20 cellular contexts compared by ENCODE assay signal in genomic region chr5:1703352-1704050, GRCh38.
"Had no signal": no experiment of that assay in that cellular context is flagged by ENCODE, and none has a peak within 500 bp of the region (broad histone marks: within the 10 kb centered on the region; RNA-seq: fewer than 3 reads in every experiment).

No MANE protein-coding gene starts in this region.

- H3K27ac Mint-ChIP-seq: activated naive CD8-positive, alpha-beta T cell treated with anti-CD3 and anti-CD28 coated beads for 36 hours; activated T-helper 1 cell treated with anti-CD3 and anti-CD28 coated beads, Interleukin-12 subunit alpha, Interleukin-12 subunit beta, Interleukin-2, Interleukin-4 antibody, amounts not matched to agents 30 ng/mL and 10 ng/mL and 1 ng/mL, durations not matched to agents 14 hours and 24 hours and 36 hours; effector memory CD8-positive, alpha-beta T cell had no signal

- DNase-seq: activated CD4-positive, alpha-beta T cell treated with anti-CD3 and anti-CD28 coated beads, Interleukin-2, amount 50 U/mL, for 4 hours; activated CD4-positive, CD25-positive, alpha-beta regulatory T cell treated with anti-CD3 and anti-CD28 coated beads, Interleukin-2, amount 50 U/mL, for 72 hours; activated naive CD4-positive, alpha-beta T cell; activated naive CD8-positive, alpha-beta T cell treated with anti-CD3 and anti-CD28 coated beads for 36 hours; amygdala; dermis blood vessel endothelial cell; effector memory CD8-positive, alpha-beta T cell; foreskin fibroblast; left colon; lower lobe of right lung; midbrain; stimulated activated CD4-positive, alpha-beta T cell treated with anti-CD3 and anti-CD28 coated beads, Interleukin-12 subunit alpha, Interleukin-12 subunit beta, amount 100 ng/mL, for 4 hours; stimulated activated CD4-positive, alpha-beta T cell treated with anti-CD3 and anti-CD28 coated beads, Interleukin-2, amount 100 ng/mL, for 24 hours; stimulated activated naive CD8-positive, alpha-beta T cell treated with anti-CD3 and anti-CD28 coated beads, Interleukin-15, Interleukin-2, amounts not matched to agents 100 U/mL and 50 U/mL, for 24 hours; T1000 had no signal

- H3K4me3 Mint-ChIP-seq: activated naive CD8-positive, alpha-beta T cell treated with anti-CD3 and anti-CD28 coated beads for 36 hours; activated T-helper 1 cell treated with anti-CD3 and anti-CD28 coated beads, Interleukin-12 subunit alpha, Interleukin-12 subunit beta, Interleukin-2, Interleukin-4 antibody, amounts not matched to agents 30 ng/mL and 10 ng/mL and 1 ng/mL, durations not matched to agents 14 hours and 24 hours and 36 hours; effector memory CD8-positive, alpha-beta T cell had no signal

- H3K27me3 ChIP-seq: right atrium auricular region, tibial nerve, vagina had no signal

- ATAC-seq: effector memory CD8-positive, alpha-beta T cell; left colon; lower lobe of right lung; stimulated activated naive CD8-positive, alpha-beta T cell treated with anti-CD3 and anti-CD28 coated beads, Interleukin-15, Interleukin-2, amounts not matched to agents 100 U/mL and 50 U/mL, for 24 hours had no signal

- H3K36me3 ChIP-seq: lower lobe of right lung, prostate gland, right atrium auricular region, tibial nerve, vagina had no signal

- H3K36me3 Mint-ChIP-seq: activated naive CD8-positive, alpha-beta T cell treated with anti-CD3 and anti-CD28 coated beads for 36 hours had no signal

- H3K4me3 ChIP-seq: lower lobe of right lung, prostate gland, right atrium auricular region, tibial nerve, vagina had no signal

- H3K27ac ChIP-seq: lower lobe of right lung, prostate gland, right atrium auricular region, tibial nerve, vagina had no signal

- H3K9me3 Mint-ChIP-seq: activated T-helper 1 cell treated with anti-CD3 and anti-CD28 coated beads, Interleukin-12 subunit alpha, Interleukin-12 subunit beta, Interleukin-2, Interleukin-4 antibody, amounts not matched to agents 30 ng/mL and 10 ng/mL and 1 ng/mL, durations not matched to agents 14 hours and 24 hours and 36 hours; effector memory CD8-positive, alpha-beta T cell had no signal

- H3K27me3 Mint-ChIP-seq: activated naive CD8-positive, alpha-beta T cell treated with anti-CD3 and anti-CD28 coated beads for 36 hours had no signal

- H3K4me1 ChIP-seq: lower lobe of right lung, prostate gland, right atrium auricular region, tibial nerve, vagina had no signal

- H3K9me3 ChIP-seq: lower lobe of right lung, prostate gland, right atrium auricular region, tibial nerve, vagina had no signal
